8 cellular contexts compared by ENCODE assay signal in the genomic region with DNA sequence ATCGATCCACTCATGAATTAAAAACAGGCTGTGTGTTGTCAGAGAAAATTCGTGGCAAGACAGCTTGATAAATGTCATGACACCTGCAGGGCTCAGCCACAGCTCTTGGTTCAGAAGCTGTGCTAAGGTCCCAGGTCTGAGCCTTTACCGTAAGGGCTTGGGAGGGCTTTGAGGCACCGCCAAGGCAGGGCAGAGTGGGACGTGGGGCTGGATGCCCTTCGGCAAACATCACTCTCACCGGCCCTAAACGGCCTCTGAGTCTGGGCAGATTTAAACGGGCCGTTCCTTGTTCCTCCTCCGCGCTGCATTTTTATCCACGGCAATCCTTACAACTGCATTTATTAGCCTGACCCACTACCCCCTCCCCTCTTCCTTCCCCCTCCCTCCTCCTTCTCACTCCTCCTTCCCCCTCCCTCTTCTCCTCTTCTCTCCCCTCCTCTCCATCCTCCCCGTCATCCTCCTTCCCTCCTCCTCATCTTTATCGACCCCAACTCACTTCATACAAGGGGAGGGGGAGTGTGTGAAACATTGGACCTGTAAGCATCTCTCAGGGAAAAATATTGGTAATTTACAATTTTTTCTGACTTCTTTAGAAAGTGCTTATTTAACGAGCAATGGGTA. TPM values are rescaled to one million over a fixed set of nuclear protein-coding genes. Genes with fewer than 3 reads are reported as not detected.
A peak's percentile ranks its signal among the peaks of the same experiment; 100 is the strongest.
DNase-seq lines count a peak whose midpoint lies in the region; ATAC-seq lines count a peak whose summit lies in the region.

No MANE protein-coding gene starts in this region.

- no peak for ATAC-seq in activated CD4-positive, alpha-beta T cell treated with anti-CD3 and anti-CD28 coated beads for 36 hours
- ATAC-seq in activated CD8-positive, alpha-beta T cell treated with anti-CD3 and anti-CD28 coated beads, Interleukin-2, amount 10 ng/mL, durations not matched to agents 7 days and 5 days = no peak
- ATAC-seq in HG02798 (IDR thresholded peaks at IDR 0.05; ENCODE audit: poor library complexity, unreplicated experiment) = no peak

- CTCF ChIA-PET in activated CD4-positive, alpha-beta T cell treated with anti-CD3 and anti-CD28 coated beads for 36 hours (lab: Charles Lee) = interaction anchor here (0.8 to 1.5 kb wide), 3 partner anchors 28 to 99 kb away, joined by 3 to 7 read pairs (median 3); no protein-coding TSS in a partner anchor
- CTCF ChIA-PET in activated CD8-positive, alpha-beta T cell treated with anti-CD3 and anti-CD28 coated beads, Interleukin-2, amount 10 ng/mL, durations not matched to agents 7 days and 5 days (lab: Charles Lee) = interaction anchor here (1.3 to 3.4 kb wide), 5 partner anchors 10 to 113 kb away, joined by 4 to 14 read pairs (median 6); no protein-coding TSS in a partner anchor

- H3K27ac ChIP-seq in subcutaneous abdominal adipose tissue (ENCODE audit: low read depth, low read length) = peak overlapping the region; percentile 44

- no peak overlapping the region for H3K9ac ChIP-seq in subcutaneous abdominal adipose tissue (ENCODE audit: low read length in 5 of 5)

- H3K27me3 ChIP-seq in subcutaneous abdominal adipose tissue (ENCODE audit: control insufficient read depth in 5 of 5, insufficient read depth in 4 of 5, low read length in 5 of 5) = peaks cover 0 to 22% (median 0%) of the 10 kb centered on the region in 5 donors

- peaks cover 45% of the 10 kb centered on the region for H3K36me3 Mint-ChIP-seq in activated CD4-positive, alpha-beta T cell treated with anti-CD3 and anti-CD28 coated beads for 36 hours (ENCODE audit: low read depth)
- peaks cover 84% of the 10 kb centered on the region for H3K36me3 Mint-ChIP-seq in activated CD8-positive, alpha-beta T cell treated with anti-CD3 and anti-CD28 coated beads, Interleukin-2, amount 10 ng/mL, durations not matched to agents 7 days and 5 days (ENCODE audit: low read depth)
- peaks cover 15 to 56% (median 39%) of the 10 kb centered on the region in 3 donors for H3K36me3 Mint-ChIP-seq in immature natural killer cell

- intact Hi-C loops in activated CD4-positive, alpha-beta T cell treated with anti-CD3 and anti-CD28 coated beads for 36 hours (cut with DNase I, micrococcal nuclease) = no loop called here

- peak overlapping the region; percentile 82 for H3K27ac Mint-ChIP-seq in activated CD4-positive, alpha-beta T cell treated with anti-CD3 and anti-CD28 coated beads for 36 hours
- peak overlapping the region; percentile 96 for H3K27ac Mint-ChIP-seq in activated CD8-positive, alpha-beta T cell treated with anti-CD3 and anti-CD28 coated beads, Interleukin-2, amount 10 ng/mL, durations not matched to agents 7 days and 5 days
- H3K27ac Mint-ChIP-seq in immature natural killer cell = peak overlapping the region; percentile 97 to 100 (median 98)

- H3K9me3 ChIP-seq in subcutaneous abdominal adipose tissue (ENCODE audit: control insufficient read depth in 5 of 5, low read length in 5 of 5) = no peaks in the 10 kb centered on the region

- peaks cover 0 to 20% (median 0%) of the 10 kb centered on the region in 5 donors for H3K36me3 ChIP-seq in subcutaneous abdominal adipose tissue (ENCODE audit: control insufficient read depth in 5 of 5, insufficient read depth in 5 of 5, low read length in 5 of 5)

- no peaks in the 10 kb centered on the region for H3K9me3 Mint-ChIP-seq in activated CD4-positive, alpha-beta T cell treated with anti-CD3 and anti-CD28 coated beads for 36 hours (ENCODE audit: low read depth)
- no peaks in the 10 kb centered on the region for H3K9me3 Mint-ChIP-seq in activated CD8-positive, alpha-beta T cell treated with anti-CD3 and anti-CD28 coated beads, Interleukin-2, amount 10 ng/mL, durations not matched to agents 7 days and 5 days (ENCODE audit: insufficient read depth)
- no peaks in the 10 kb centered on the region for H3K9me3 Mint-ChIP-seq in immature natural killer cell

- H3K4me3 Mint-ChIP-seq in activated CD4-positive, alpha-beta T cell treated with anti-CD3 and anti-CD28 coated beads for 36 hours = no peak overlapping the region
- H3K4me3 Mint-ChIP-seq in activated CD8-positive, alpha-beta T cell treated with anti-CD3 and anti-CD28 coated beads, Interleukin-2, amount 10 ng/mL, durations not matched to agents 7 days and 5 days = peak overlapping the region; percentile 56
- peak overlapping the region; percentile 76 to 86 (median 82) for H3K4me3 Mint-ChIP-seq in immature natural killer cell

- H3K27me3 Mint-ChIP-seq in activated CD4-positive, alpha-beta T cell treated with anti-CD3 and anti-CD28 coated beads for 36 hours = no peaks in the 10 kb centered on the region
- H3K27me3 Mint-ChIP-seq in activated CD8-positive, alpha-beta T cell treated with anti-CD3 and anti-CD28 coated beads, Interleukin-2, amount 10 ng/mL, durations not matched to agents 7 days and 5 days (ENCODE audit: low read depth) = no peaks in the 10 kb centered on the region
- peaks cover 4 to 41% (median 19%) of the 10 kb centered on the region in 3 donors for H3K27me3 Mint-ChIP-seq in immature natural killer cell (ENCODE audit: low read depth in 3 of 3)

- DNase-seq in activated CD4-positive, alpha-beta T cell treated with anti-CD3 and anti-CD28 coated beads for 36 hours = no peak
- DNase-seq in activated CD4-positive, alpha-beta T cell treated with anti-CD3 and anti-CD28 coated beads, Interleukin-2, amount 50 U/mL, for 1 hour = no peak
- no peak for DNase-seq in activated CD8-positive, alpha-beta T cell treated with anti-CD3 and anti-CD28 coated beads, Interleukin-2, amount 10 ng/mL, durations not matched to agents 7 days and 5 days
- DNase-seq in immature natural killer cell = peak in 1 of 3 donors; percentile 39
- DNase-seq in kidney glomerular epithelial cell (lab: John Stamatoyannopoulos, UW) = no peak
- DNase-seq in stimulated activated CD4-positive, alpha-beta T cell treated with anti-CD3 and anti-CD28 coated beads, Interleukin-2, amount 100 ng/mL, for 48 hours = no peak

- H3K4me3 ChIP-seq in subcutaneous abdominal adipose tissue (ENCODE audit: low read depth in 1 of 5, low read length in 5 of 5) = peak overlapping the region in 3 of 5 donors; percentile 16 to 29 (median 22)

- H3K4me1 ChIP-seq in subcutaneous abdominal adipose tissue (ENCODE audit: control insufficient read depth in 5 of 5, insufficient read depth in 5 of 5, low read length in 5 of 5) = peaks cover 3 to 69% (median 48%) of the 10 kb centered on the region in 5 donors

- H3K4me1 Mint-ChIP-seq in activated CD4-positive, alpha-beta T cell treated with anti-CD3 and anti-CD28 coated beads for 36 hours = peaks cover 82% of the 10 kb centered on the region
- H3K4me1 Mint-ChIP-seq in activated CD8-positive, alpha-beta T cell treated with anti-CD3 and anti-CD28 coated beads, Interleukin-2, amount 10 ng/mL, durations not matched to agents 7 days and 5 days (ENCODE audit: low read depth) = peaks cover 94% of the 10 kb centered on the region
- peaks cover 100% of the 10 kb centered on the region in 2 donors for H3K4me1 Mint-ChIP-seq in immature natural killer cell

- POLR2A ChIA-PET in activated CD4-positive, alpha-beta T cell treated with anti-CD3 and anti-CD28 coated beads for 36 hours (lab: Charles Lee) = interaction anchor here (4.2 kb wide), 1 partner anchor 30 kb away, joined by 48 read pairs; no protein-coding TSS in a partner anchor
- POLR2A ChIA-PET in activated CD8-positive, alpha-beta T cell treated with anti-CD3 and anti-CD28 coated beads, Interleukin-2, amount 10 ng/mL, durations not matched to agents 7 days and 5 days (lab: Charles Lee) = interaction anchor here (1.3 to 6.9 kb wide), 4 partner anchors 24 to 33 kb away, joined by 3 to 103 read pairs (median 22); partner anchors contain the start of gene MBP

RNA-seq across cellular contexts. Expression of gene MBP, which starts 33.9 kb away (rescaled TPM):
- 10 to 100 TPM; 47.0 to 65.7 TPM for total RNA-seq in activated CD4-positive, alpha-beta T cell treated with anti-CD3 and anti-CD28 coated beads for 36 hours
- total RNA-seq in activated CD8-positive, alpha-beta T cell treated with anti-CD3 and anti-CD28 coated beads, Interleukin-2, amount 10 ng/mL, durations not matched to agents 7 days and 5 days = 10 to 100 TPM; 86.5 to 87.0 TPM
- polyA plus RNA-seq in immature natural killer cell = 100 to 1,000 TPM; 187 to 403 (median 297) TPM
